In genomic region chr17:28743243-28744103, GRCh38 we compare ENCODE assay signal across 1 cellular context.
A peak's percentile ranks its signal among the peaks of the same experiment; 100 is the strongest.
TF ChIP-seq lines count a peak whose summit lies in the region.

A gene with protein sequence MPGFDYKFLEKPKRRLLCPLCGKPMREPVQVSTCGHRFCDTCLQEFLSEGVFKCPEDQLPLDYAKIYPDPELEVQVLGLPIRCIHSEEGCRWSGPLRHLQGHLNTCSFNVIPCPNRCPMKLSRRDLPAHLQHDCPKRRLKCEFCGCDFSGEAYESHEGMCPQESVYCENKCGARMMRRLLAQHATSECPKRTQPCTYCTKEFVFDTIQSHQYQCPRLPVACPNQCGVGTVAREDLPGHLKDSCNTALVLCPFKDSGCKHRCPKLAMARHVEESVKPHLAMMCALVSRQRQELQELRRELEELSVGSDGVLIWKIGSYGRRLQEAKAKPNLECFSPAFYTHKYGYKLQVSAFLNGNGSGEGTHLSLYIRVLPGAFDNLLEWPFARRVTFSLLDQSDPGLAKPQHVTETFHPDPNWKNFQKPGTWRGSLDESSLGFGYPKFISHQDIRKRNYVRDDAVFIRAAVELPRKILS (plus strand): TSS chr17:28744011. CDS start chr17:28744113, 102 bp downstream.

TF ChIP-seq in HepG2, 621 proteins besides CTCF, POLR2A, EP300 and RAD21 (continued from another document and continues in another):
- TF ChIP-seq, protein P1, sequence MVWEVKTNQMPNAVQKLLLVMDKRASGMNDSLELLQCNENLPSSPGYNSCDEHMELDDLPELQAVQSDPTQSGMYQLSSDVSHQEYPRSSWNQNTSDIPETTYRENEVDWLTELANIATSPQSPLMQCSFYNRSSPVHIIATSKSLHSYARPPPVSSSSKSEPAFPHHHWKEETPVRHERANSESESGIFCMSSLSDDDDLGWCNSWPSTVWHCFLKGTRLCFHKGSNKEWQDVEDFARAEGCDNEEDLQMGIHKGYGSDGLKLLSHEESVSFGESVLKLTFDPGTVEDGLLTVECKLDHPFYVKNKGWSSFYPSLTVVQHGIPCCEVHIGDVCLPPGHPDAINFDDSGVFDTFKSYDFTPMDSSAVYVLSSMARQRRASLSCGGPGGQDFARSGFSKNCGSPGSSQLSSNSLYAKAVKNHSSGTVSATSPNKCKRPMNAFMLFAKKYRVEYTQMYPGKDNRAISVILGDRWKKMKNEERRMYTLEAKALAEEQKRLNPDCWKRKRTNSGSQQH (CRISPR knock-in tag; IDR thresholded peaks at IDR 0.05; ENCODE audit: low read depth), result no peak
- TF ChIP-seq HMG20A (CRISPR knock-in tag; IDR thresholded peaks at IDR 0.05; ENCODE audit: borderline replicate concordance) (no peak), TEF (CRISPR knock-in tag; IDR thresholded peaks at IDR 0.05) (peak; percentile 68; the same call in 1 of the 2 replicates), ZNF780A (CRISPR knock-in tag; IDR thresholded peaks at IDR 0.05) (no peak), EHMT2 (IDR thresholded peaks at IDR 0.05; ENCODE audit: borderline replicate concordance, low read depth, low read length) (no peak), RBFOX2 (IDR thresholded peaks at IDR 0.05; ENCODE audit: low read depth, low read length) (peak; percentile 93), SRY (CRISPR knock-in tag; IDR thresholded peaks at IDR 0.05) (no peak; the same call in 1 of the 2 replicates), ZNF484 (CRISPR knock-in tag; IDR thresholded peaks at IDR 0.05; ENCODE audit: borderline replicate concordance, low read depth) (no peak), SOX6 (IDR thresholded peaks at IDR 0.05) (no peak), SOX6 (CRISPR knock-in tag; IDR thresholded peaks at IDR 0.05) (no peak; the same call in 1 of the 2 replicates), ZNF597 (CRISPR knock-in tag; IDR thresholded peaks at IDR 0.05) (no peak), SMC3 (IDR thresholded peaks at IDR 0.05; ENCODE audit: low read length) (no peak), ZNF441 (CRISPR knock-in tag; IDR thresholded peaks at IDR 0.05; ENCODE audit: borderline replicate concordance) (0 out of 2 replicates have a peak, but pooled peaks have one; percentile 38), HMGXB4 (CRISPR knock-in tag; IDR thresholded peaks at IDR 0.05; ENCODE audit: borderline replicate concordance in 1 of 2, low read depth in 1 of 2) (peak in 1 of 2 experiments; percentile 32; a peak in 3 of 4 replicates), SUZ12 (IDR thresholded peaks at IDR 0.05; ENCODE audit: low read depth, low read length) (no peak), CHD4 (IDR thresholded peaks at IDR 0.05; ENCODE audit: borderline replicate concordance, low read length) (no peak), ZNF296 (CRISPR knock-in tag; conservative IDR thresholded peaks at IDR 0.05) (no peak; the same call in 1 of the 2 replicates), HMG20B (CRISPR knock-in tag; conservative IDR thresholded peaks at IDR 0.05) (no peak), HNRNPK (IDR thresholded peaks at IDR 0.05; ENCODE audit: low read depth, low read length, poor library complexity, severe bottlenecking) (peak; percentile 43), KLF11 (CRISPR knock-in tag; IDR thresholded peaks at IDR 0.05) (no peak), HNRNPL (IDR thresholded peaks at IDR 0.05; ENCODE audit: low read depth, low read length) (peak; percentile 61; the same call in 1 of the 2 replicates), IKZF4 (CRISPR knock-in tag; IDR thresholded peaks at IDR 0.05; ENCODE audit: borderline replicate concordance, low read depth, not compliant biosample characterization) (peak; percentile 60), ZNF781 (CRISPR knock-in tag; IDR thresholded peaks at IDR 0.05; ENCODE audit: borderline replicate concordance, not compliant biosample characterization) (peak; percentile 13), ZNF879 (CRISPR knock-in tag; IDR thresholded peaks at IDR 0.05) (0 out of 2 replicates have a peak, but pooled peaks have one; percentile 29), RFX3 (CRISPR knock-in tag; IDR thresholded peaks at IDR 0.05) (no peak), ZNF564 (CRISPR knock-in tag; IDR thresholded peaks at IDR 0.05) (peak; percentile 19), SNAI1 (CRISPR knock-in tag; IDR thresholded peaks at IDR 0.05; ENCODE audit: borderline replicate concordance) (no peak; the same call in 1 of the 2 replicates), ZNF572 (CRISPR knock-in tag; IDR thresholded peaks at IDR 0.05) (0 out of 2 replicates have a peak, but pooled peaks have one; percentile 24), ZNF142 (CRISPR knock-in tag; IDR thresholded peaks at IDR 0.05) (no peak; the same call in 1 of the 2 replicates), SP5 (CRISPR knock-in tag; IDR thresholded peaks at IDR 0.05; ENCODE audit: borderline replicate concordance, low read depth) (peak; percentile 59), ZNF891 (CRISPR knock-in tag; IDR thresholded peaks at IDR 0.05) (peak; percentile 71; the same call in 1 of the 2 replicates), KDM2A (CRISPR knock-in tag; IDR thresholded peaks at IDR 0.05; ENCODE audit: borderline replicate concordance, low read depth) (peak; percentile 79; the same call in 1 of the 2 replicates), YEATS2 (CRISPR knock-in tag; IDR thresholded peaks at IDR 0.05; ENCODE audit: borderline replicate concordance) (no peak), ZBTB14 (CRISPR knock-in tag; IDR thresholded peaks at IDR 0.05) (peak; percentile 70), GFI1 (CRISPR knock-in tag; IDR thresholded peaks at IDR 0.05; ENCODE audit: borderline replicate concordance) (no peak), PHF8 (CRISPR knock-in tag; IDR thresholded peaks at IDR 0.05) (peak; percentile 42), SNAPC5 (CRISPR knock-in tag; IDR thresholded peaks at IDR 0.05; ENCODE audit: borderline replicate concordance) (no peak)
- TF ChIP-seq, protein P2, sequence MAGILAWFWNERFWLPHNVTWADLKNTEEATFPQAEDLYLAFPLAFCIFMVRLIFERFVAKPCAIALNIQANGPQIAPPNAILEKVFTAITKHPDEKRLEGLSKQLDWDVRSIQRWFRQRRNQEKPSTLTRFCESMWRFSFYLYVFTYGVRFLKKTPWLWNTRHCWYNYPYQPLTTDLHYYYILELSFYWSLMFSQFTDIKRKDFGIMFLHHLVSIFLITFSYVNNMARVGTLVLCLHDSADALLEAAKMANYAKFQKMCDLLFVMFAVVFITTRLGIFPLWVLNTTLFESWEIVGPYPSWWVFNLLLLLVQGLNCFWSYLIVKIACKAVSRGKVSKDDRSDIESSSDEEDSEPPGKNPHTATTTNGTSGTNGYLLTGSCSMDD (CRISPR knock-in tag; IDR thresholded peaks at IDR 0.05), result no peak
- TF ChIP-seq, protein P3, sequence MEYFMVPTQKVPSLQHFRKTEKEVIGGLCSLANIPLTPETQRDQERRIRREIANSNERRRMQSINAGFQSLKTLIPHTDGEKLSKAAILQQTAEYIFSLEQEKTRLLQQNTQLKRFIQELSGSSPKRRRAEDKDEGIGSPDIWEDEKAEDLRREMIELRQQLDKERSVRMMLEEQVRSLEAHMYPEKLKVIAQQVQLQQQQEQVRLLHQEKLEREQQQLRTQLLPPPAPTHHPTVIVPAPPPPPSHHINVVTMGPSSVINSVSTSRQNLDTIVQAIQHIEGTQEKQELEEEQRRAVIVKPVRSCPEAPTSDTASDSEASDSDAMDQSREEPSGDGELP (IDR thresholded peaks at IDR 0.05; ENCODE audit: borderline replicate concordance, low read depth), result peak; percentile 60; the same call in 1 of the 2 replicates
- TF ChIP-seq, protein P4, sequence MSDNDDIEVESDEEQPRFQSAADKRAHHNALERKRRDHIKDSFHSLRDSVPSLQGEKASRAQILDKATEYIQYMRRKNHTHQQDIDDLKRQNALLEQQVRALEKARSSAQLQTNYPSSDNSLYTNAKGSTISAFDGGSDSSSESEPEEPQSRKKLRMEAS (IDR thresholded peaks at IDR 0.05), result 0 out of 2 replicates have a peak, but pooled peaks have one; percentile 62
- TF ChIP-seq, protein P5, sequence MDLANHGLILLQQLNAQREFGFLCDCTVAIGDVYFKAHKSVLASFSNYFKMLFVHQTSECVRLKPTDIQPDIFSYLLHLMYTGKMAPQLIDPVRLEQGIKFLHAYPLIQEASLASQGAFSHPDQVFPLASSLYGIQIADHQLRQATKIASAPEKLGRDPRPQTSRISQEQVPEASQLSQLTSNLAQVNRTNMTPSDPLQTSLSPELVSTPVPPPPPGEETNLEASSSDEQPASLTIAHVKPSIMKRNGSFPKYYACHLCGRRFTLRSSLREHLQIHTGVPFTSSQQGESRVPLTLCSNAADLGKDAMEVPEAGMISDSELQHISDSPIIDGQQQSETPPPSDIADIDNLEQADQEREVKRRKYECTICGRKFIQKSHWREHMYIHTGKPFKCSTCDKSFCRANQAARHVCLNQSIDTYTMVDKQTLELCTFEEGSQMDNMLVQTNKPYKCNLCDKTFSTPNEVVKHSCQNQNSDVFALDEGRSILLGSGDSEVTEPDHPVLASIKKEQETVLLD (CRISPR knock-in tag; IDR thresholded peaks at IDR 0.05; ENCODE audit: low read depth), result no peak
- TF ChIP-seq, protein P6, sequence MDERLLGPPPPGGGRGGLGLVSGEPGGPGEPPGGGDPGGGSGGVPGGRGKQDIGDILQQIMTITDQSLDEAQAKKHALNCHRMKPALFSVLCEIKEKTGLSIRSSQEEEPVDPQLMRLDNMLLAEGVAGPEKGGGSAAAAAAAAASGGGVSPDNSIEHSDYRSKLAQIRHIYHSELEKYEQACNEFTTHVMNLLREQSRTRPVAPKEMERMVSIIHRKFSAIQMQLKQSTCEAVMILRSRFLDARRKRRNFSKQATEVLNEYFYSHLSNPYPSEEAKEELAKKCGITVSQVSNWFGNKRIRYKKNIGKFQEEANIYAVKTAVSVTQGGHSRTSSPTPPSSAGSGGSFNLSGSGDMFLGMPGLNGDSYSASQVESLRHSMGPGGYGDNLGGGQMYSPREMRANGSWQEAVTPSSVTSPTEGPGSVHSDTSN (CRISPR knock-in tag; IDR thresholded peaks at IDR 0.05), result no peak
